8 cellular contexts compared by ENCODE assay signal in the genomic region with DNA sequence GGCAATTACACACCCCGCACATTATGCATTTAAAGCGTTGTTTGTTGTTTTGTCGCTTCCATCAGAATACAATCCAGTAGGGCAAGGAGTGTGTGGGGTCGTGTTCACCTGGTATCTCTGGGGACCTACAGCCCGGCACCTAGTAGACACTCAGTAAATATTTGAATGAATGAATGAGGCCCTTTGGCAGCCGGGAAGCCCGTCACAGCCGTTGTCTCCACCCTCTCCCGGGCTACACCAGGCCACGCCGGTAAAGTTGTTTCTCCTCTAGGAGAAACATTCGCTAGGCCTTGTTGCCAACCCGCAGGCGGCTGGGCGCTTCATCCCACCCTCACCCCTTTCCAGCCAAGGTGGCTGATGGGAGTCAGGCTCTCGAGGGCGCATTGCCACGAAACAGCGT. TPM values are rescaled to one million over a fixed set of nuclear protein-coding genes. Genes with fewer than 3 reads are reported as not detected.
DNase-seq lines count a peak whose midpoint lies in the region; ATAC-seq and TF ChIP-seq lines count a peak whose summit lies in the region.

No MANE protein-coding gene starts in this region.

- H3K9me3 ChIP-seq in psoas muscle, result no peaks in the 10 kb centered on the region

- peaks cover 61% of the 10 kb centered on the region for H3K4me1 Mint-ChIP-seq in activated CD4-positive, alpha-beta T cell treated with anti-CD3 and anti-CD28 coated beads for 36 hours

- CTCF ChIA-PET in activated CD4-positive, alpha-beta T cell treated with anti-CD3 and anti-CD28 coated beads for 36 hours (lab: Charles Lee), result interaction anchor here (0.5 to 7.0 kb wide), 5 partner anchors 13 to 606 kb away, joined by 3 to 95 read pairs (median 5); no protein-coding TSS in a partner anchor

- H3K9me3 Mint-ChIP-seq in activated CD4-positive, alpha-beta T cell treated with anti-CD3 and anti-CD28 coated beads for 36 hours (ENCODE audit: low read depth), result no peaks in the 10 kb centered on the region

- H3K4me1 ChIP-seq in psoas muscle, result peaks cover 52% of the 10 kb centered on the region

- ATAC-seq in activated CD4-positive, alpha-beta T cell treated with anti-CD3 and anti-CD28 coated beads for 36 hours, result peak; percentile 0
- ATAC-seq in HG03139 (IDR thresholded peaks at IDR 0.05; ENCODE audit: unreplicated experiment) (peak; percentile 13), Right ventricle myocardium superior (ENCODE audit: poor library complexity) (peak; percentile 24), psoas muscle (peak; percentile 11 to 39 (median 18))

- no peaks in the 10 kb centered on the region for H3K36me3 ChIP-seq in psoas muscle (ENCODE audit: insufficient read depth in 1 of 2, low read depth in 1 of 2)

- H3K4me3 ChIP-seq in psoas muscle, result peak overlapping the region; percentile 95

- no peak for DNase-seq in activated CD4-positive, alpha-beta T cell treated with anti-CD3 and anti-CD28 coated beads for 36 hours
- no peak for DNase-seq in activated CD4-positive, alpha-beta T cell treated with anti-CD3 and anti-CD28 coated beads for 4 hours
- no peak for DNase-seq in Right ventricle myocardium superior
- DNase-seq in psoas muscle, result no peak
- DNase-seq in stimulated activated CD4-positive, alpha-beta T cell treated with anti-CD3 and anti-CD28 coated beads, Interleukin-2, amount 100 ng/mL, for 48 hours, result no peak
- DNase-seq in NCI-H1105 treated with DMSO at 0.1 percent for 48 hours (lab: John Stamatoyannopoulos, UW), result no peak

- H3K27ac ChIP-seq in VCaP, result peak overlapping the region; percentile 87
- peak overlapping the region; percentile 99 for H3K27ac ChIP-seq in psoas muscle

- no peaks in the 10 kb centered on the region for H3K27me3 ChIP-seq in psoas muscle (ENCODE audit: insufficient read depth in 3 of 3, low read length in 2 of 3)

- intact Hi-C loops in activated CD4-positive, alpha-beta T cell treated with anti-CD3 and anti-CD28 coated beads for 36 hours (cut with DNase I, micrococcal nuclease), result loop anchor here (1.0 to 10.0 kb wide), 10 partner anchors 13 to 1457 kb away; partner anchors contain the start of genes AK3 (in 1 of the 2), PLGRKT (in 1 of the 2), PLPP6 (in 1 of the 2) and RFX3 (in 1 of the 2)
- intact Hi-C loops in Right ventricle myocardium superior (cut with DNase I), result loop anchor here (10.0 kb wide), 1 partner anchor 189 kb away; the partner anchor contains the start of gene RCL1
- intact Hi-C loops in psoas muscle (cut with DNase I), result loop anchor here (2.0 to 10.0 kb wide), 3 partner anchors 127 to 319 kb away; partner anchors contain the start of genes PLPP6 (in 1 of the 2), RCL1 (in 1 of the 2) and SPATA6L (in 1 of the 2)

- peak overlapping the region; percentile 94 for H3K27ac Mint-ChIP-seq in activated CD4-positive, alpha-beta T cell treated with anti-CD3 and anti-CD28 coated beads for 36 hours

- no peak overlapping the region for H3K4me3 Mint-ChIP-seq in activated CD4-positive, alpha-beta T cell treated with anti-CD3 and anti-CD28 coated beads for 36 hours

- no peaks in the 10 kb centered on the region for H3K27me3 Mint-ChIP-seq in activated CD4-positive, alpha-beta T cell treated with anti-CD3 and anti-CD28 coated beads for 36 hours

- TF ChIP-seq CTCF in VCaP (conservative IDR thresholded peaks at IDR 0.05) (no peak), psoas muscle (IDR thresholded peaks at IDR 0.05) (no peak)

- WGBS in psoas muscle, 3 donors, result 8 to 10% (median 9%) methylated on average over 19 of the region's 19 CpGs

- POLR2A ChIA-PET in activated CD4-positive, alpha-beta T cell treated with anti-CD3 and anti-CD28 coated beads for 36 hours (lab: Charles Lee), result interaction anchor here (0.6 to 1.0 kb wide), 2 partner anchors 186 to 599 kb away, joined by 3 read pairs; no protein-coding TSS in a partner anchor

- H3K36me3 Mint-ChIP-seq in activated CD4-positive, alpha-beta T cell treated with anti-CD3 and anti-CD28 coated beads for 36 hours (ENCODE audit: low read depth), result peaks cover 9% of the 10 kb centered on the region

RNA-seq across cellular contexts. Expression of gene JAK2, which starts 0.9 kb away (rescaled TPM):
- total RNA-seq in activated CD4-positive, alpha-beta T cell treated with anti-CD3 and anti-CD28 coated beads for 36 hours, result 10 to 100 TPM; 19.4 to 19.5 TPM
- total RNA-seq in Right ventricle myocardium superior (12.7 TPM), psoas muscle (10 to 100 TPM in 3 of 4 donors, 1 to 10 TPM in 1; 9.0 to 32.3 (median 16.8) TPM)
- 1 to 10 TPM; 2.2 to 4.6 (median 3.2) TPM for polyA plus RNA-seq in psoas muscle
